Comparison of ENCODE assay signal across 19 cellular contexts in genomic region chr7:12207046-12207445, GRCh38. TPM values are rescaled to one million over a fixed set of nuclear protein-coding genes. Genes with fewer than 3 reads are reported as not detected.
A peak's percentile ranks its signal among the peaks of the same experiment; 100 is the strongest.
DNase-seq lines count a peak whose midpoint lies in the region; ATAC-seq and TF ChIP-seq lines count a peak whose summit lies in the region.
"Had no signal": no experiment of that assay in that cellular context is flagged by ENCODE, and none has a peak within 500 bp of the region (broad histone marks: within the 10 kb centered on the region; RNA-seq: fewer than 3 reads in every experiment).

No MANE protein-coding gene starts in this region.

- no peak overlapping the region for H3K27ac Mint-ChIP-seq in activated CD4-positive, alpha-beta memory T cell treated with anti-CD3 and anti-CD28 coated beads, Interleukin-2, amount 10 ng/mL, durations not matched to agents 7 days and 5 days
- no peak overlapping the region for H3K27ac Mint-ChIP-seq in T-helper 17 cell

- DNase-seq in ELR (ENCODE audit: low read depth) = peak; percentile 8
- no peak for DNase-seq in Karpas-422
- peak; percentile 36 to 80 (median 71) for DNase-seq in adrenal gland
- peak; percentile 18 for DNase-seq in midbrain (lab: John Stamatoyannopoulos, UW)
- no peak for DNase-seq in hepatocyte (ENCODE audit: low spot score)
- DNase-seq in activated CD4-positive, alpha-beta memory T cell treated with anti-CD3 and anti-CD28 coated beads, Interleukin-2, amount 10 ng/mL, durations not matched to agents 7 days and 5 days = no peak
- DNase-seq in T-helper 17 cell = no peak
- DNase-seq: DMS79; KG1; MG63; NCI-H1092 treated with DMSO at 0.1 percent for 48 hours; NCI-H1694; NCI-H226; NCI-H524 treated with DMSO at 0.1 percent for 48 hours; NK-92 treated with Interleukin-12 subunit alpha and Interleukin-12 subunit beta, amount 100 ng/mL, for 24 hours; SK-N-SH; T-helper 1 cell had no signal

- no peak overlapping the region for H3K4me3 Mint-ChIP-seq in activated CD4-positive, alpha-beta memory T cell treated with anti-CD3 and anti-CD28 coated beads, Interleukin-2, amount 10 ng/mL, durations not matched to agents 7 days and 5 days
- no peak overlapping the region for H3K4me3 Mint-ChIP-seq in T-helper 17 cell

- POLR2A ChIA-PET in activated CD4-positive, alpha-beta memory T cell treated with anti-CD3 and anti-CD28 coated beads, Interleukin-2, amount 10 ng/mL, durations not matched to agents 7 days and 5 days (lab: Charles Lee) = interaction anchor here (1.4 kb wide), 1 partner anchor 36 kb away, joined by 3 read pairs; no protein-coding TSS in a partner anchor

- intact Hi-C loops in adrenal gland (cut with DNase I) = no loop called here

- H3K27me3 ChIP-seq in Karpas-422 (ENCODE audit: low read length) (no peaks in the 10 kb centered on the region), adrenal gland (no peaks in the 10 kb centered on the region), hepatocyte (no peaks in the 10 kb centered on the region)

- CTCF ChIA-PET in activated CD4-positive, alpha-beta memory T cell treated with anti-CD3 and anti-CD28 coated beads, Interleukin-2, amount 10 ng/mL, durations not matched to agents 7 days and 5 days (lab: Charles Lee) = interaction anchor here (0.9 kb wide), 1 partner anchor 116 kb away, joined by 3 read pairs; no protein-coding TSS in a partner anchor

- H4K20me1 ChIP-seq in Karpas-422 (ENCODE audit: insufficient read depth, low read depth, low read length) (no peaks in the 10 kb centered on the region), hepatocyte (ENCODE audit: insufficient read depth, poor library complexity, severe bottlenecking) (no peaks in the 10 kb centered on the region)

- H3K9me2 ChIP-seq in Karpas-422 (replicated peaks; ENCODE audit: insufficient read depth, low read length) = no peaks in the 10 kb centered on the region
- H3K9me2 ChIP-seq in hepatocyte (replicated peaks; ENCODE audit: insufficient read depth) = no peaks in the 10 kb centered on the region
- H3K9me2 ChIP-seq: SK-N-SH had no signal

- no peak overlapping the region for H3K4me3 ChIP-seq in Karpas-422 (ENCODE audit: low read length)
- no peak overlapping the region for H3K4me3 ChIP-seq in adrenal gland
- no peak overlapping the region for H3K4me3 ChIP-seq in hepatocyte
- H3K4me3 ChIP-seq: MG63 had no signal

- no peak for TF ChIP-seq POLR2A in adrenal gland (IDR thresholded peaks at IDR 0.05)

- no peaks in the 10 kb centered on the region for H3K9me3 Mint-ChIP-seq in activated CD4-positive, alpha-beta memory T cell treated with anti-CD3 and anti-CD28 coated beads, Interleukin-2, amount 10 ng/mL, durations not matched to agents 7 days and 5 days

- H2AFZ ChIP-seq in Karpas-422 (ENCODE audit: low read length) = 0 out of 2 replicates have a peak overlapping the region, but pooled peaks have one; percentile 24
- no peak overlapping the region for H2AFZ ChIP-seq in hepatocyte

- no peak for ATAC-seq in HG03095 (IDR thresholded peaks at IDR 0.05; ENCODE audit: unreplicated experiment)
- ATAC-seq in T-helper 17 cell = no peak
- ATAC-seq: HCT116 had no signal

- H3K9me3 ChIP-seq in Karpas-422 (ENCODE audit: low read length) = no peaks in the 10 kb centered on the region
- H3K9me3 ChIP-seq in adrenal gland (replicated peaks in 1 of 3) = no peaks in the 10 kb centered on the region
- no peaks in the 10 kb centered on the region for H3K9me3 ChIP-seq in hepatocyte (ENCODE audit: low read depth)
- no peaks in the 10 kb centered on the region for H3K9me3 ChIP-seq in T-helper 17 cell (ENCODE audit: control insufficient read depth, low read length, poor library complexity, severe bottlenecking)
- H3K9me3 ChIP-seq: MG63, SK-N-SH had no signal

- TF ChIP-seq CTCF in adrenal gland (IDR thresholded peaks at IDR 0.05) (no peak), hepatocyte (IDR thresholded peaks at IDR 0.05; ENCODE audit: poor library complexity) (no peak)

- H3K4me1 Mint-ChIP-seq in activated CD4-positive, alpha-beta memory T cell treated with anti-CD3 and anti-CD28 coated beads, Interleukin-2, amount 10 ng/mL, durations not matched to agents 7 days and 5 days = peaks cover 10% of the 10 kb centered on the region
- H3K4me1 Mint-ChIP-seq in T-helper 17 cell = peaks cover 15% of the 10 kb centered on the region

- H3K79me2 ChIP-seq in Karpas-422 (ENCODE audit: low read length) (peaks cover 9% of the 10 kb centered on the region), hepatocyte (peaks cover 4% of the 10 kb centered on the region)

- H3K4me1 ChIP-seq in Karpas-422 (ENCODE audit: low read length) (peaks cover 11% of the 10 kb centered on the region), adrenal gland (replicated peaks in 1 of 2) (peaks cover 5 to 8% of the 10 kb centered on the region in 2 donors), hepatocyte (ENCODE audit: insufficient read depth) (peaks cover under 1% of the 10 kb centered on the region)

- whole genome bisulfite sequencing in adrenal gland, 4 donors = 22 to 30% (median 29%) methylated on average over 2 of the region's 2 CpGs
- 56% methylated on average over 2 of the region's 2 CpGs for WGBS in hepatocyte (ENCODE audit: low lambda C conversion rate, missing lambda C conversion rate)

- no peak overlapping the region for H3K4me2 ChIP-seq in Karpas-422 (ENCODE audit: low read depth, low read length, poor library complexity, severe bottlenecking)
- H3K4me2 ChIP-seq in hepatocyte = no peak overlapping the region
- H3K4me2 ChIP-seq: SK-N-SH had no signal

- no peak overlapping the region for H3K9ac ChIP-seq in Karpas-422 (ENCODE audit: low read length)
- H3K9ac ChIP-seq: SK-N-SH had no signal

- H3K27ac ChIP-seq in Karpas-422 (ENCODE audit: low read length) (no peak overlapping the region), adrenal gland (peak overlapping the region in 1 of 5 donors; percentile 63), hepatocyte (no peak overlapping the region)

- H3K36me3 Mint-ChIP-seq in activated CD4-positive, alpha-beta memory T cell treated with anti-CD3 and anti-CD28 coated beads, Interleukin-2, amount 10 ng/mL, durations not matched to agents 7 days and 5 days (ENCODE audit: low read depth) = no peaks in the 10 kb centered on the region
- peaks cover 2% of the 10 kb centered on the region for H3K36me3 Mint-ChIP-seq in T-helper 17 cell (ENCODE audit: low read depth)

- H3K36me3 ChIP-seq in Karpas-422 (ENCODE audit: insufficient read depth, low read length) (no peaks in the 10 kb centered on the region), adrenal gland (replicated peaks in 1 of 2) (no peaks in the 10 kb centered on the region), hepatocyte (replicated peaks; ENCODE audit: insufficient read depth, low read depth) (no peaks in the 10 kb centered on the region)
- H3K36me3 ChIP-seq: MG63 had no signal

- peaks cover 12% of the 10 kb centered on the region for H3K27me3 Mint-ChIP-seq in activated CD4-positive, alpha-beta memory T cell treated with anti-CD3 and anti-CD28 coated beads, Interleukin-2, amount 10 ng/mL, durations not matched to agents 7 days and 5 days
- peaks cover 5% of the 10 kb centered on the region for H3K27me3 Mint-ChIP-seq in T-helper 17 cell

RNA-seq across cellular contexts. Expression of gene TMEM106B, which starts 4.0 kb away (rescaled TPM):
- 30.9 and 88.1 TPM in 2 replicates for total RNA-seq in Karpas-422 (2014; rRNA removed; shearing (Covaris generic); ENCODE audit: low replicate concordance)
- total RNA-seq in adrenal gland = 100 to 1,000 TPM in 4 of 8 donors, 10 to 100 TPM in 4; 76.0 to 308 (median 98.0) TPM
- polyA plus RNA-seq in adrenal gland = 10 to 100 TPM; 10.7 to 86.0 (median 21.9) TPM
- total RNA-seq in hepatocyte = 118 and 133 TPM in 2 replicates
- 37.5 and 39.5 TPM in 2 replicates for polyA plus RNA-seq in hepatocyte
- 10 to 100 TPM; 29.0 to 31.2 TPM for total RNA-seq in activated CD4-positive, alpha-beta memory T cell treated with anti-CD3 and anti-CD28 coated beads, Interleukin-2, amount 10 ng/mL, durations not matched to agents 7 days and 5 days
- 10 to 100 TPM; 23.8 to 27.9 TPM for total RNA-seq in T-helper 17 cell

Comparison
In these comparisons a context has a peak if more than half of its experiments do, and no peak if none do; other contexts are left out.
1. DNase-seq: peak in ELR (single experiment), adrenal gland (7 of 7) and midbrain (single experiment); none in Karpas-422 (single experiment), hepatocyte (single experiment), activated CD4-positive, alpha-beta memory T cell treated with anti-CD3 and anti-CD28 coated beads, Interleukin-2, amount 10 ng/mL, durations not matched to agents 7 days and 5 days (single experiment) and T-helper 17 cell (0 of 3).